Comparison of ENCODE assay signal across 11 cellular contexts in the genomic region with DNA sequence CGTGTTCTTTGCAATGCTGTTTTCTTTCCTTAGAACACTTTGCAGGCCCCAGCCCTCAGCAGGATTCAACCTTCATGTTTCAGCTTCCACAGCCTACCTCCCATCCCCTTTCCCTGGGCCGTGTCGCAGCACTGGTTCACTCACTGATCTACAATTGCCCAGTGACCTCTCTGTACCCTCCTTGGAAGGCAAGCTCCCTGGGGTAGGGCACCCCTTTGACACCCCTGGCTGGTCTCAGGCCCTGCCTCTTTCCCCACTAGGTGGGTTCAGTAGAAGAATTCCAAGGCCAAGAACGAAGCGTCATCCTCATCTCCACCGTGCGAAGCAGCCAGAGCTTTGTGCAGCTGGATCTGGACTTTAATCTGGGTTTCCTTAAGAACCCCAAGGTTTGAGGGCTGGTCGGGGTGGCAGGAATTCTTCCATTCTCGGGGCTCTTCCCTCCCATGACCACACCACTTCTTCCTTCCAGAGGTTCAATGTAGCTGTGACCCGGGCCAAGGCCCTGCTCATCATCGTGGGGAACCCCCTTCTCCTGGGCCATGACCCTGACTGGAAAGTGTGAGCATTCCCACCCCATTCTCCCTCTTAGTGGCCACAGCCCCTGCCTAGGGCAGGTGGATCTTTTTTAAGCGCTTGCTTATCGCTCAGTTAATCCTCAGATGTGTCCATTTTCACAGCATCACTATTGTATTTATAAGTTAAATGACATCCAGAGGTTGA. TPM values are rescaled to one million over a fixed set of nuclear protein-coding genes. Genes with fewer than 3 reads are reported as not detected.
DNase-seq lines count a peak whose midpoint lies in the region; ATAC-seq, FAIRE-seq and TF ChIP-seq lines count a peak whose summit lies in the region.
"Had no signal": no experiment of that assay in that cellular context is flagged by ENCODE, and none has a peak within 500 bp of the region (broad histone marks: within the 10 kb centered on the region; RNA-seq: fewer than 3 reads in every experiment).

No MANE protein-coding gene starts in this region.

- H3K4me3 ChIP-seq in A549 (no peak overlapping the region), IMR-90 (ENCODE audit: insufficient read depth, low read depth, low read length) (no peak overlapping the region), dorsolateral prefrontal cortex (no peak overlapping the region), ovary (no peak overlapping the region)

- no peak overlapping the region for H3K56ac ChIP-seq in IMR-90 (ENCODE audit: extremely low read depth, insufficient read depth, low read length)

- H2BK5ac ChIP-seq in IMR-90 (ENCODE audit: low read depth, low read length, poor library complexity, severe bottlenecking): peak overlapping the region; percentile 87

- 76% methylated on average over 13 of the region's 13 CpGs for WGBS in A549 (ENCODE audit: missing lambda C conversion rate)
- WGBS in IMR-90 (ENCODE audit: extremely low coverage in 2 of 2, insufficient read length in 1 of 2), 2 experiments: 100% methylated on average over 1 of the region's 13 CpGs; no CpG with 5 or more reads in 1 of the 2 experiments
- WGBS in ovary, 3 donors: 45 to 68% (median 50%) methylated on average over 13 of the region's 13 CpGs

- H2AFZ ChIP-seq in IMR-90 (replicated peaks; ENCODE audit: low read length, poor library complexity): no peak overlapping the region

- H3K9me3 ChIP-seq in A549 (no peaks in the 10 kb centered on the region), IMR-90 (ENCODE audit: control insufficient read depth, insufficient read depth, low read length) (no peaks in the 10 kb centered on the region), ovary (no peaks in the 10 kb centered on the region)

- H2AK5ac ChIP-seq in IMR-90 (ENCODE audit: low read depth, low read length): peak overlapping the region; percentile 90

- CTCF ChIA-PET in A549 (lab: Yijun Ruan, JAX): interaction anchor here (0.9 to 2.0 kb wide), 4 partner anchors 8 to 198 kb away, joined by 3 to 7 read pairs (median 4); no protein-coding TSS in a partner anchor
- CTCF ChIA-PET in IMR-90 (lab: Yijun Ruan, JAX): interaction anchor here (0.5 to 1.2 kb wide), 2 partner anchors 26 to 299 kb away, joined by 4 to 5 read pairs; no protein-coding TSS in a partner anchor

- H2BK15ac ChIP-seq in IMR-90 (ENCODE audit: low read depth, low read length): peak overlapping the region; percentile 33; the same call in 1 of the 3 replicates

- H4K8ac ChIP-seq in IMR-90 (ENCODE audit: low read depth in 2 of 2, low read length in 2 of 2): peak overlapping the region in 1 of 2 experiments; percentile 73; a peak in 1 of 4 replicates

- TF ChIP-seq CTCF in A549 (IDR thresholded peaks at IDR 0.05): no peak
- no peak for TF ChIP-seq CTCF in IMR-90 (conservative IDR thresholded peaks at IDR 0.05; ENCODE audit: low read depth, low read length)
- TF ChIP-seq CTCF in dorsolateral prefrontal cortex (IDR thresholded peaks at IDR 0.05 in 54 of 56, conservative IDR thresholded peaks at IDR 0.05 in 2 of 56; ENCODE audit: low read depth in 1 of 56, partially characterized antibody in 56 of 56): no peak
- no peak for TF ChIP-seq CTCF in ovary (IDR thresholded peaks at IDR 0.05)

- H3K4ac ChIP-seq in IMR-90 (ENCODE audit: low read depth, low read length): peak overlapping the region; percentile 88; the same call in 1 of the 2 replicates

- DNase-seq in A549 (ENCODE audit: low read depth in 1 of 2, low spot score in 1 of 2) (no peak), IMR-90 (no peak), dorsolateral prefrontal cortex (no peak), ovary (no peak), EL (no peak), RCC 7860 (ENCODE audit: low spot score) (no peak), occipital lobe (lab: John Stamatoyannopoulos, UW) (no peak)
- DNase-seq: effector CD8-positive, alpha-beta T cell; NCI-H2171 had no signal

- FAIRE-seq in A549 (lab: Jason Lieb, UNC) (no peak), RCC 7860 (lab: Jason Lieb, UNC) (no peak)

- no peak for TF ChIP-seq EP300 in A549 (IDR thresholded peaks at IDR 0.05)
- no peak for TF ChIP-seq EP300 in ovary (IDR thresholded peaks at IDR 0.05)

- peak overlapping the region; percentile 87 for H3K14ac ChIP-seq in IMR-90 (replicated peaks; ENCODE audit: low read depth, low read length)

- H2AK9ac ChIP-seq in IMR-90 (replicated peaks; ENCODE audit: low read depth, low read length, poor library complexity): peak overlapping the region; percentile 37

- dilution Hi-C loops in IMR-90 (cut with HindIII; ENCODE audit: low sequenced_read_pairs, unreplicated experiment): no loop called here

- H3K18ac ChIP-seq in IMR-90 (ENCODE audit: low read depth, low read length): 0 out of 2 replicates have a peak overlapping the region, but pooled peaks have one; percentile 35

- TF ChIP-seq POLR2A in A549 (IDR thresholded peaks at IDR 0.05; ENCODE audit: low read length) (no peak), IMR-90 (IDR thresholded peaks at IDR 0.05; ENCODE audit: low read depth, low read length) (no peak), ovary (IDR thresholded peaks at IDR 0.05) (no peak)

- H3K4me1 ChIP-seq in A549 (peaks cover 64% of the 10 kb centered on the region), IMR-90 (ENCODE audit: control insufficient read depth, insufficient read depth, low read length) (peaks cover 26% of the 10 kb centered on the region), ovary (ENCODE audit: insufficient read depth) (peaks cover 22% of the 10 kb centered on the region)

- H3K4me2 ChIP-seq in A549 (peak overlapping the region; percentile 86), IMR-90 (ENCODE audit: low read depth, low read length) (no peak overlapping the region)

- H3K27me3 ChIP-seq in IMR-90 (ENCODE audit: control insufficient read depth, insufficient read depth, low read length): no peaks in the 10 kb centered on the region
- H3K27me3 ChIP-seq in dorsolateral prefrontal cortex: no peaks in the 10 kb centered on the region
- H3K27me3 ChIP-seq in ovary: no peaks in the 10 kb centered on the region

- peak overlapping the region; percentile 85; the same call in 1 of the 2 replicates for H3K23ac ChIP-seq in IMR-90 (ENCODE audit: low read depth, low read length)

- peaks cover 7 to 58% of the 10 kb centered on the region in 2 experiments; a peak in 3 of 4 replicates for H3K79me1 ChIP-seq in IMR-90 (ENCODE audit: low read depth in 1 of 2, low read length in 2 of 2)

- H4K20me1 ChIP-seq in IMR-90 (ENCODE audit: insufficient read depth, low read length): peaks cover 38% of the 10 kb centered on the region

- no peak for TF ChIP-seq RAD21 in A549 (conservative IDR thresholded peaks at IDR 0.05 in 1 of 2, IDR thresholded peaks at IDR 0.05 in 1 of 2)
- TF ChIP-seq RAD21 in IMR-90 (IDR thresholded peaks at IDR 0.05; ENCODE audit: low read length): no peak

- peak overlapping the region; percentile 36; the same call in 1 of the 2 replicates for H2BK120ac ChIP-seq in IMR-90 (ENCODE audit: low read depth, low read length)

- H3K27ac ChIP-seq in A549 (peak overlapping the region; percentile 81 to 100; a peak in 5 of 6 replicates), IMR-90 (ENCODE audit: insufficient read depth, low read length) (peak overlapping the region; percentile 81; the same call in 1 of the 2 replicates), dorsolateral prefrontal cortex (peak overlapping the region in 56 of 59 donors; percentile 3 to 96 (median 88)), ovary (peak overlapping the region; percentile 81 to 89)

- H3K36me3 ChIP-seq in IMR-90 (ENCODE audit: control insufficient read depth, insufficient read depth, low read length) (peaks cover 68% of the 10 kb centered on the region), ovary (no peaks in the 10 kb centered on the region)

- H2BK20ac ChIP-seq in IMR-90 (ENCODE audit: low read depth, low read length): peak overlapping the region; percentile 46; the same call in 1 of the 2 replicates

- peak overlapping the region; percentile 15 for H3K9ac ChIP-seq in IMR-90 (ENCODE audit: low read depth, low read length)

- intact Hi-C loops in IMR-90 (cut with micrococcal nuclease) (loop anchor here (2.0 to 10.0 kb wide), 2 partner anchors 25 to 235 kb away; partner anchors contain the start of gene MOV10), dorsolateral prefrontal cortex (cut with DNase I) (loop anchor here (5.0 kb wide), 2 partner anchors 62 to 302 kb away; partner anchors contain the start of gene CTTNBP2NL (in 1 of the 2)), ovary (cut with DNase I) (loop anchor here in 2 of 4 donors (10.0 kb wide), 3 partner anchors 75 to 305 kb away; partner anchors contain the start of genes CTTNBP2NL (in 2 of the 2) and WNT2B (in 1 of the 2))

- no peak overlapping the region; the same call in 1 of the 2 replicates for H4K5ac ChIP-seq in IMR-90 (ENCODE audit: low read depth, low read length)

- ATAC-seq in A549 (no peak), IMR-90 (ENCODE audit: low read depth) (no peak), HG03378 (IDR thresholded peaks at IDR 0.05; ENCODE audit: unreplicated experiment) (no peak)
- ATAC-seq: activated CD4-positive, CD25-positive, alpha-beta regulatory T cell treated with anti-CD3 and anti-CD28 coated beads, Interleukin-2, amount 50 U/mL, for 24 hours had no signal

- POLR2A ChIA-PET in A549 (lab: Yijun Ruan, JAX) (interaction anchor here (1.7 kb wide), 1 partner anchor 25 kb away, joined by 6 read pairs; the partner anchor contains the start of gene MOV10), IMR-90 (lab: Charles Lee; ENCODE audit: unreplicated experiment) (no interaction called here)

- H3K9me1 ChIP-seq in IMR-90 (ENCODE audit: insufficient read depth, low read length): peaks cover 20% of the 10 kb centered on the region

- peak overlapping the region; percentile 67; the same call in 1 of the 2 replicates for H4K91ac ChIP-seq in IMR-90 (ENCODE audit: insufficient read depth, low read depth, low read length)

- in situ Hi-C loops in IMR-90 (cut with MboI; ENCODE audit: low sequenced_read_pairs): loop anchor here (10.0 to 25.0 kb wide), 2 partner anchors 195 to 988 kb away; partner anchors contain the start of gene WNT2B

- no TSS peak for BruUV-seq in IMR-90 (replicated peaks; lab: Mats Ljungman, UMichigan)

RNA-seq across cellular contexts. Expression of gene RHOC, which starts 7.3 kb away (rescaled TPM):
- 255 and 321 TPM in 2 replicates for polyA plus RNA-seq in A549 (2011; rRNA removed)
- polyA plus RNA-seq in A549 (2012; cell fraction: cytosol; rRNA removed): 480 and 593 TPM in 2 replicates
- polyA plus RNA-seq in A549 (2012; cell fraction: nucleus; rRNA removed): 262 and 310 TPM in 2 replicates
- 278 to 298 TPM (median 296 TPM) in 3 replicates for polyA plus RNA-seq in A549 (2017; fragmentation: RNase III; extraction: RNeasy Plus Mini Kit Qiagen cat#74134 plus additional on column Dnase treatment)
- polyA minus RNA-seq in A549 (2011; rRNA and poly(A)+ RNA removed): 246 and 323 TPM in 2 replicates
- 699 and 764 TPM in 2 replicates for total RNA-seq in IMR-90 (2012; rRNA removed)
- 839 and 1,049 TPM in 2 replicates for polyA plus RNA-seq in IMR-90 (2012; rRNA removed)
- polyA plus RNA-seq in IMR-90 (2012; cell fraction: cytosol; rRNA removed): 1,262 and 1,322 TPM in 2 replicates
- 415 and 485 TPM in 2 replicates for polyA plus RNA-seq in IMR-90 (2012; cell fraction: nucleus; rRNA removed; ENCODE audit: low replicate concordance)
- 100 to 1,000 TPM in 21 of 120 experiments, 10 to 100 TPM in 99; 36.8 to 162 (median 72.5) TPM for total RNA-seq in dorsolateral prefrontal cortex
- total RNA-seq in ovary: 100 to 1,000 TPM; 177 to 276 (median 208) TPM
- polyA plus RNA-seq in ovary: 100 to 1,000 TPM; 249 to 308 TPM
- 37.6 TPM for total RNA-seq in occipital lobe

RNA-seq across cellular contexts. Expression of gene PPM1J, which starts 15.5 kb away (rescaled TPM):
- polyA plus RNA-seq in A549 (2011; rRNA removed) (0.62 and 0.66 TPM in 2 replicates), A549 (2017; fragmentation: RNase III; extraction: RNeasy Plus Mini Kit Qiagen cat#74134 plus additional on column Dnase treatment) (0.32 to 0.51 TPM (median 0.33 TPM) in 3 replicates), IMR-90 (2012; rRNA removed) (2.4 and 2.8 TPM in 2 replicates), ovary (1 to 10 TPM in 1 of 2 donors, under 1 TPM in 1; 0.78 to 1.3 TPM)
- 0.79 and 1.0 TPM in 2 replicates for polyA plus RNA-seq in A549 (2012; cell fraction: cytosol; rRNA removed)
- 1.5 TPM in 2 replicates for polyA plus RNA-seq in A549 (2012; cell fraction: nucleus; rRNA removed)
- 0.21 and 0.58 TPM in 2 replicates for polyA minus RNA-seq in A549 (2011; rRNA and poly(A)+ RNA removed)
- total RNA-seq in IMR-90 (2012; rRNA removed) (1.4 and 1.8 TPM in 2 replicates), dorsolateral prefrontal cortex (10 to 100 TPM in 6 of 120 experiments, 1 to 10 TPM in 114; 2.4 to 11.9 (median 6.6) TPM), ovary (1 to 10 TPM; 1.4 to 6.3 (median 2.9) TPM), occipital lobe (4.4 TPM)
- 2.1 and 3.2 TPM in 2 replicates for polyA plus RNA-seq in IMR-90 (2012; cell fraction: cytosol; rRNA removed)
- polyA plus RNA-seq in IMR-90 (2012; cell fraction: nucleus; rRNA removed; ENCODE audit: low replicate concordance): 6.2 and 9.1 TPM in 2 replicates

RNA-seq across cellular contexts. Expression of gene MOV10, which starts 25.1 kb away (rescaled TPM):
- polyA plus RNA-seq in A549 (2011; rRNA removed) (27.3 and 28.3 TPM in 2 replicates), A549 (2017; fragmentation: RNase III; extraction: RNeasy Plus Mini Kit Qiagen cat#74134 plus additional on column Dnase treatment) (34.5 to 37.4 TPM (median 37.3 TPM) in 3 replicates), IMR-90 (2012; rRNA removed) (102 and 103 TPM in 2 replicates), ovary (10 to 100 TPM; 35.0 to 35.6 TPM)
- polyA plus RNA-seq in A549 (2012; cell fraction: cytosol; rRNA removed): 40.0 and 41.3 TPM in 2 replicates
- polyA plus RNA-seq in A549 (2012; cell fraction: nucleus; rRNA removed): 198 and 206 TPM in 2 replicates
- 52.7 and 57.7 TPM in 2 replicates for polyA minus RNA-seq in A549 (2011; rRNA and poly(A)+ RNA removed)
- total RNA-seq in IMR-90 (2012; rRNA removed) (33.9 and 36.7 TPM in 2 replicates), dorsolateral prefrontal cortex (10 to 100 TPM; 12.5 to 54.5 (median 25.7) TPM), ovary (10 to 100 TPM; 31.7 to 66.3 (median 53.5) TPM), occipital lobe (3.7 TPM)
- 69.6 and 70.1 TPM in 2 replicates for polyA plus RNA-seq in IMR-90 (2012; cell fraction: cytosol; rRNA removed)
- 312 and 411 TPM in 2 replicates for polyA plus RNA-seq in IMR-90 (2012; cell fraction: nucleus; rRNA removed; ENCODE audit: low replicate concordance)
